ENCODE assay signal across 8 cellular contexts in the genomic region with DNA sequence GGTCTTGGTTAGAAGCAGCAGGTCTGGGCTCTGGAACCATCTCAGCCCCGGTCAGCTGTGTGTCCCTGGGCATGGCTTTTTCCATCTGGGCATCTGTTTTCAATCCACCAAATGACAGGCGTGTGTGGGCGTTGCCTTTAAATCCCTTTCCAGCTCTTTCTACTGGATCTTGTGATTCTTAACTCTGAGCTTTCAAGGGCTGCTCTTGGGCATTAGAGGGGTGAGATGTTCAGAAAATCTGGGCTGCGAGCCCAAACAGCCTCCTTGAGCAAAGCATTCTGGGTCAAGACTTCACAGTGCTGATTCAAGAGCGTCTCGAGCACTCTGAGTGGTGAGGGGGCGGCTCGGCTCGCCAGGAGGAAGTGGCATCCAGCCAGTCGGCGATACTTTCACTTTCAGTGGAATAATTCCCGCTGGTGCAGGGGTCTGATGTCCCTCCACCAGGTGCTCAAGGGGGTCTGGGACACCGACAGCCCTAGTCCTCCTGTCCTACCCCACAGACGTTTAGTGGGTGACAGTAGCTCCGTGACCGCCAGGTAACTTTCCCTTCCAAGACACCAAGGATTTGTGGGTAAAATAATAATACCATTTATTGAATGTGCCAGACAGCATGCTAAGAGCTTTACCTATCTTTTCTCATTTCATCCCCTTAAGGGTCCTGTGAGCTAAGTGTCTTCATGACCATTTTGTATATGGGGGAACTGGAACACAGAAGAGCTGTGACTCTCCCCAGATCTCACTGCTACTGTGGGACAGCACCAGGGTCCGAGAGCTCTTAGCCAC.
DNase-seq lines count a peak whose midpoint lies in the region; ATAC-seq and TF ChIP-seq lines count a peak whose summit lies in the region.

No MANE protein-coding gene starts in this region.

- no peaks in the 10 kb centered on the region for H3K27me3 ChIP-seq in GM06990 (replicated peaks; ENCODE audit: control insufficient read depth, insufficient read depth, low read length)

- peaks cover 44% of the 10 kb centered on the region for H3K4me1 Mint-ChIP-seq in activated CD4-positive, alpha-beta T cell treated with anti-CD3 and anti-CD28 coated beads for 36 hours
- H3K4me1 Mint-ChIP-seq in chondrocyte (ENCODE audit: low read depth) = peaks cover 45% of the 10 kb centered on the region

- intact Hi-C loops in activated CD4-positive, alpha-beta T cell treated with anti-CD3 and anti-CD28 coated beads for 36 hours (cut with DNase I, micrococcal nuclease) = loop anchor here (1.0 to 10.0 kb wide), 8 partner anchors 54 to 798 kb away; a partner anchor contains a TSS

- H3K36me3 Mint-ChIP-seq in activated CD4-positive, alpha-beta T cell treated with anti-CD3 and anti-CD28 coated beads for 36 hours (ENCODE audit: low read depth) = peaks cover 17% of the 10 kb centered on the region
- H3K36me3 Mint-ChIP-seq in chondrocyte (ENCODE audit: low read depth) = no peaks in the 10 kb centered on the region

- peak overlapping the region; percentile 99 for H3K27ac Mint-ChIP-seq in activated CD4-positive, alpha-beta T cell treated with anti-CD3 and anti-CD28 coated beads for 36 hours
- H3K27ac Mint-ChIP-seq in chondrocyte (ENCODE audit: unreplicated experiment) = peak overlapping the region; percentile 90

- H3K4me3 Mint-ChIP-seq in activated CD4-positive, alpha-beta T cell treated with anti-CD3 and anti-CD28 coated beads for 36 hours = peak overlapping the region; percentile 81
- peak overlapping the region; percentile 67 for H3K4me3 Mint-ChIP-seq in chondrocyte (ENCODE audit: unreplicated experiment)

- peak; percentile 51 for ATAC-seq in HG02571 (IDR thresholded peaks at IDR 0.05; ENCODE audit: unreplicated experiment)
- peak; percentile 83 for ATAC-seq in activated CD4-positive, alpha-beta T cell treated with anti-CD3 and anti-CD28 coated beads for 36 hours

- POLR2A ChIA-PET in activated CD4-positive, alpha-beta T cell treated with anti-CD3 and anti-CD28 coated beads for 36 hours (lab: Charles Lee) = interaction anchor here (0.7 to 1.5 kb wide), 3 partner anchors 54 to 197 kb away, joined by 3 to 9 read pairs (median 4); no protein-coding TSS in a partner anchor

- TF ChIP-seq CTCF in GM06990 (IDR thresholded peaks at IDR 0.05; ENCODE audit: insufficient read depth, low read length, poor library complexity, severe bottlenecking) = no peak
- no peak for TF ChIP-seq CTCF in chondrocyte (IDR thresholded peaks at IDR 0.05)

- no peaks in the 10 kb centered on the region for H3K27me3 Mint-ChIP-seq in activated CD4-positive, alpha-beta T cell treated with anti-CD3 and anti-CD28 coated beads for 36 hours
- H3K27me3 Mint-ChIP-seq in chondrocyte (ENCODE audit: low read depth) = no peaks in the 10 kb centered on the region

- no peaks in the 10 kb centered on the region for H3K9me3 Mint-ChIP-seq in activated CD4-positive, alpha-beta T cell treated with anti-CD3 and anti-CD28 coated beads for 36 hours (ENCODE audit: low read depth)
- no peaks in the 10 kb centered on the region for H3K9me3 Mint-ChIP-seq in chondrocyte (ENCODE audit: low read depth)

- H3K36me3 ChIP-seq in GM06990 (ENCODE audit: control insufficient read depth, insufficient read depth, low read length) = peaks cover 14% of the 10 kb centered on the region

- peak; percentile 80 for DNase-seq in GM06990 (ENCODE audit: extremely low read depth, insufficient read length)
- peak; percentile 89 for DNase-seq in NCI-H2029 (lab: John Stamatoyannopoulos, UW)
- DNase-seq in activated CD4-positive, alpha-beta T cell treated with anti-CD3 and anti-CD28 coated beads for 36 hours = peak; percentile 87
- DNase-seq in chondrocyte (ENCODE audit: low spot score) = no peak
- DNase-seq in lung microvascular endothelial cell (ENCODE audit: low read depth in 2 of 2) = peak; percentile 46 to 65
- peak; percentile 39 to 65 (median 63) for DNase-seq in stimulated activated CD4-positive, alpha-beta T cell treated with anti-CD3 and anti-CD28 coated beads, TNF-alpha, amount 100 ng/mL, for 48 hours (ENCODE audit: low read depth in 3 of 3)
- DNase-seq in NCI-H1048 (lab: John Stamatoyannopoulos, UW) = no peak

- H3K4me3 ChIP-seq in GM06990 (replicated peaks; ENCODE audit: low read depth, low read length) = peak overlapping the region; percentile 10; the same call in 1 of the 2 replicates

- CTCF ChIA-PET in activated CD4-positive, alpha-beta T cell treated with anti-CD3 and anti-CD28 coated beads for 36 hours (lab: Charles Lee) = interaction anchor here (0.6 to 1.6 kb wide), 5 partner anchors 12 to 95 kb away, joined by 3 to 8 read pairs (median 3); no protein-coding TSS in a partner anchor

Comparison
In these comparisons a context has a peak if more than half of its experiments do, and no peak if none do; other contexts are left out.
1. DNase-seq: peak in GM06990 (single experiment), NCI-H2029 (single experiment), activated CD4-positive, alpha-beta T cell treated with anti-CD3 and anti-CD28 coated beads for 36 hours (single experiment), lung microvascular endothelial cell (2 of 2) and stimulated activated CD4-positive, alpha-beta T cell treated with anti-CD3 and anti-CD28 coated beads, TNF-alpha, amount 100 ng/mL, for 48 hours (3 of 3); none in chondrocyte (single experiment) and NCI-H1048 (single experiment).